In the genomic region with DNA sequence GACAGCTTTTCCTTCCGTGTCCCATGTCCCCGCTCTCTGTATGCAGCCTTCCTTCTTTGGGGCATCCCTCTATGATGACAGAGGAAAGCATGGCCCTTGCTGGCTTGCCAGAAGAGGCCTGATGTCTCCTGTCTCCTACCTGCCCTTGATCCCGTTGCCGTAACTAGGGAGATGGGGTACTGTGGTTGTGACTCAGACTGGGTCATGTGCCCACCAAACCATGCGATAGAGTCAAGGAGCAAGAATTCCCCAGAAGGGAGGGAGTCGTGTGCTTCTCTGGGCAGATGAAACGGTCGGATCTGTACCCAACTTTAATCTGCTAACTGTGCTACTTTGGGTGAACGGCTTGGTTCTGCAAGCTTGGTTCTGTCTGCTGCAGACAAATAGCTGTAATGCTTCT, we compare ENCODE assay signal across 22 cellular contexts.
DNase-seq lines count a peak whose midpoint lies in the region; ATAC-seq lines count a peak whose summit lies in the region.
"Had no signal": no experiment of that assay in that cellular context is flagged by ENCODE, and none has a peak within 500 bp of the region (broad histone marks: within the 10 kb centered on the region; RNA-seq: fewer than 3 reads in every experiment).

No MANE protein-coding gene starts in this region.

- H3K4me3 Mint-ChIP-seq in activated T-cell treated with anti-CD3 and anti-CD28 coated beads, Interleukin-2, amount 50 U/mL, for 24 hours, result no peak overlapping the region
- H3K4me3 Mint-ChIP-seq in central memory CD8-positive, alpha-beta T cell, result no peak overlapping the region
- H3K4me3 Mint-ChIP-seq in naive thymus-derived CD8-positive, alpha-beta T cell, result no peak overlapping the region
- H3K4me3 Mint-ChIP-seq: mesothelial cell of epicardium, neural progenitor cell had no signal

- POLR2A ChIA-PET in naive thymus-derived CD8-positive, alpha-beta T cell (lab: Charles Lee), result interaction anchor here (0.5 kb wide), 1 partner anchor 40 kb away, joined by 3 read pairs; no protein-coding TSS in a partner anchor

- no peaks in the 10 kb centered on the region for H3K9me3 Mint-ChIP-seq in activated T-cell treated with anti-CD3 and anti-CD28 coated beads, Interleukin-2, amount 50 U/mL, for 24 hours
- no peaks in the 10 kb centered on the region for H3K9me3 Mint-ChIP-seq in central memory CD8-positive, alpha-beta T cell
- no peaks in the 10 kb centered on the region for H3K9me3 Mint-ChIP-seq in naive thymus-derived CD8-positive, alpha-beta T cell
- H3K9me3 Mint-ChIP-seq: mesothelial cell of epicardium had no signal

- no peak for DNase-seq in activated T-cell treated with anti-CD3 and anti-CD28 coated beads, Interleukin-2, amount 50 U/mL, for 24 hours
- no peak for DNase-seq in activated T-cell treated with anti-CD3 and anti-CD28 coated beads, Interleukin-2, amount 50 U/mL, for 1 hour
- DNase-seq in Caki2 (ENCODE audit: low read depth) (peak; percentile 27), hippocampal formation (lab: John Stamatoyannopoulos, UW) (no peak)
- no peak for DNase-seq in central memory CD8-positive, alpha-beta T cell (ENCODE audit: low spot score in 2 of 2)
- no peak for DNase-seq in naive thymus-derived CD8-positive, alpha-beta T cell
- DNase-seq: 8988T; activated CD4-positive, alpha-beta T cell treated with anti-CD3 and anti-CD28 coated beads for 4 hours; activated effector memory CD4-positive, alpha-beta T cell treated with Interleukin-2 at 50 U/mL for 16 hours; BE2C; GDM1; left colon; NCI-H69; stimulated activated CD4-positive, alpha-beta T cell treated with anti-CD3 and anti-CD28 coated beads, Interleukin-4, amount 100 ng/mL, for 1 hour; stomach; upper lobe of left lung had no signal

- H3K27ac Mint-ChIP-seq in activated T-cell treated with anti-CD3 and anti-CD28 coated beads, Interleukin-2, amount 50 U/mL, for 24 hours, result peak overlapping the region; percentile 72
- peak overlapping the region; percentile 72 for H3K27ac Mint-ChIP-seq in central memory CD8-positive, alpha-beta T cell (ENCODE audit: low read depth)
- peak overlapping the region in 6 of 10 donors; percentile 14 to 94 (median 54) for H3K27ac Mint-ChIP-seq in naive thymus-derived CD8-positive, alpha-beta T cell
- H3K27ac Mint-ChIP-seq: mesothelial cell of epicardium, neural progenitor cell, progenitor cell of endocrine pancreas had no signal

- H3K4me1 Mint-ChIP-seq in activated T-cell treated with anti-CD3 and anti-CD28 coated beads, Interleukin-2, amount 50 U/mL, for 24 hours (ENCODE audit: low read depth), result peaks cover 63% of the 10 kb centered on the region
- H3K4me1 Mint-ChIP-seq in central memory CD8-positive, alpha-beta T cell, result peaks cover 55% of the 10 kb centered on the region
- peaks cover 23 to 57% (median 53%) of the 10 kb centered on the region in 4 donors for H3K4me1 Mint-ChIP-seq in naive thymus-derived CD8-positive, alpha-beta T cell
- H3K4me1 Mint-ChIP-seq: mesothelial cell of epicardium had no signal

- no peak for ATAC-seq in central memory CD8-positive, alpha-beta T cell (replicated peaks; ENCODE audit: extremely low read depth, poor library complexity, severe bottlenecking)
- no peak for ATAC-seq in naive thymus-derived CD8-positive, alpha-beta T cell
- ATAC-seq in HG02973 (IDR thresholded peaks at IDR 0.05; ENCODE audit: unreplicated experiment) (no peak), HG02588 (IDR thresholded peaks at IDR 0.05; ENCODE audit: unreplicated experiment) (no peak)
- ATAC-seq: esophagus mucosa, left colon had no signal

- in situ Hi-C loops in Caki2 (cut with HindIII; ENCODE audit: low pct_unique_long_range_greater_than_20kb, low sequenced_read_pairs), result no loop called here

- H3K27me3 Mint-ChIP-seq in activated T-cell treated with anti-CD3 and anti-CD28 coated beads, Interleukin-2, amount 50 U/mL, for 24 hours, result no peaks in the 10 kb centered on the region
- H3K27me3 Mint-ChIP-seq in central memory CD8-positive, alpha-beta T cell, result no peaks in the 10 kb centered on the region
- H3K27me3 Mint-ChIP-seq in naive thymus-derived CD8-positive, alpha-beta T cell, result no peaks in the 10 kb centered on the region
- H3K27me3 Mint-ChIP-seq: progenitor cell of endocrine pancreas had no signal

- H3K36me3 Mint-ChIP-seq in activated T-cell treated with anti-CD3 and anti-CD28 coated beads, Interleukin-2, amount 50 U/mL, for 24 hours (ENCODE audit: low read depth), result peaks cover 73% of the 10 kb centered on the region
- peaks cover 49% of the 10 kb centered on the region for H3K36me3 Mint-ChIP-seq in central memory CD8-positive, alpha-beta T cell (ENCODE audit: insufficient read depth)
- peaks cover 0 to 67% (median 14%) of the 10 kb centered on the region in 3 donors for H3K36me3 Mint-ChIP-seq in naive thymus-derived CD8-positive, alpha-beta T cell
